9 cellular contexts compared by ENCODE assay signal in the genomic region with DNA sequence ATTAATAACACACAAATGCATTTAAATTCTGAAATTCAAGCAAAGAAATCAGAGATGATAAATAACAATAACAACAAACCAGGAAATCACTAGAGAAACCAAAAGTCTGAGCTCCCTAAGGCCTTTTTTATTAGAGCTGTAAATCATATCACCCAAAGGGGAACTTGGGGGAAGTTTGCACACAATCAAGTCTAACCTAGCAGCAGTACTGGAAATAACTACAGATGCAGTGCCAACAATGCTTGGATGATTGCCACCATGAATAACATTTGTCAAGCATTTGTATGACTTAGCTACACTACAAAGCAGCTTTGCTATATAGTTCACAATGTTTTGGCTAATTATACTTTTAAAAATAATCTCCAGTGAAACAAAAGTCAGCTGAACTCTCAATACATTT. TPM values are rescaled to one million over a fixed set of nuclear protein-coding genes. Genes with fewer than 3 reads are reported as not detected.
DNase-seq lines count a peak whose midpoint lies in the region; ATAC-seq and TF ChIP-seq lines count a peak whose summit lies in the region.
"Had no signal": no experiment of that assay in that cellular context is flagged by ENCODE, and none has a peak within 500 bp of the region (broad histone marks: within the 10 kb centered on the region; RNA-seq: fewer than 3 reads in every experiment).

No MANE protein-coding gene starts in this region.

- no peaks in the 10 kb centered on the region for H3K27me3 ChIP-seq in vagina

- no peaks in the 10 kb centered on the region for H3K9me3 Mint-ChIP-seq in nephron
- H3K9me3 Mint-ChIP-seq: brain had no signal

- TF ChIP-seq POLR2A in erythroblast (IDR thresholded peaks at IDR 0.05; ENCODE audit: low read length) (no peak), vagina (IDR thresholded peaks at IDR 0.05) (no peak)

- no peak overlapping the region for H3K27ac ChIP-seq in vagina

- DNase-seq in Daoy (ENCODE audit: low read depth) (peak; percentile 15), MV-4-11 (lab: John Stamatoyannopoulos, UW) (peak; percentile 78), dermis blood vessel endothelial cell (peak; percentile 94), erythroblast (lab: John Stamatoyannopoulos, UW) (no peak), vagina (ENCODE audit: extremely low spot score in 2 of 2) (no peak), SIG-M5 (lab: John Stamatoyannopoulos, UW) (no peak)

- H3K36me3 ChIP-seq in vagina = peaks cover 0 to 10% of the 10 kb centered on the region in 2 donors

- ATAC-seq in GM21717 (IDR thresholded peaks at IDR 0.05; ENCODE audit: unreplicated experiment) = no peak

- TF ChIP-seq CTCF in nephron (IDR thresholded peaks at IDR 0.05; ENCODE audit: unreplicated experiment in 3 of 3) = no peak
- TF ChIP-seq CTCF in vagina (IDR thresholded peaks at IDR 0.05) = no peak

- H3K27me3 Mint-ChIP-seq in nephron (ENCODE audit: low read depth) = no peaks in the 10 kb centered on the region
- H3K27me3 Mint-ChIP-seq: brain had no signal

- H3K36me3 Mint-ChIP-seq in nephron (ENCODE audit: low read depth) = peaks cover 10% of the 10 kb centered on the region

- H3K4me3 Mint-ChIP-seq in nephron = no peak overlapping the region
- H3K4me3 Mint-ChIP-seq: brain had no signal

- H3K4me1 Mint-ChIP-seq in nephron = peaks cover 10% of the 10 kb centered on the region

- H3K27ac Mint-ChIP-seq in nephron = peak overlapping the region in 2 of 3 experiments; percentile 3 to 36
- H3K27ac Mint-ChIP-seq: brain had no signal

- intact Hi-C loops in vagina (cut with DNase I) = loop anchor here (5.0 to 10.0 kb wide), 2 partner anchors 943 to 1106 kb away; no protein-coding TSS in a partner anchor

- H3K9me3 ChIP-seq in vagina = no peaks in the 10 kb centered on the region

- no peak overlapping the region for H3K4me3 ChIP-seq in vagina

- H3K4me1 ChIP-seq in vagina = peaks cover 25% of the 10 kb centered on the region

RNA-seq across cellular contexts. Expression of a gene that starts 27.8 kb away (rescaled TPM):
- total RNA-seq in Daoy (2014; rRNA removed; shearing (Covaris generic)) = 27.8 and 32.5 TPM in 2 replicates
- total RNA-seq in dermis blood vessel endothelial cell (19.6 and 22.7 TPM in 2 replicates), vagina (12.3 TPM)

Comparison
In these comparisons a context has a peak if more than half of its experiments do, and no peak if none do; other contexts are left out.
1. DNase-seq: peak in Daoy (single experiment), MV-4-11 (single experiment) and dermis blood vessel endothelial cell (single experiment); none in erythroblast (0 of 2), vagina (0 of 2) and SIG-M5 (single experiment).